Comparison of ENCODE assay signal across 26 cellular contexts in the genomic region with DNA sequence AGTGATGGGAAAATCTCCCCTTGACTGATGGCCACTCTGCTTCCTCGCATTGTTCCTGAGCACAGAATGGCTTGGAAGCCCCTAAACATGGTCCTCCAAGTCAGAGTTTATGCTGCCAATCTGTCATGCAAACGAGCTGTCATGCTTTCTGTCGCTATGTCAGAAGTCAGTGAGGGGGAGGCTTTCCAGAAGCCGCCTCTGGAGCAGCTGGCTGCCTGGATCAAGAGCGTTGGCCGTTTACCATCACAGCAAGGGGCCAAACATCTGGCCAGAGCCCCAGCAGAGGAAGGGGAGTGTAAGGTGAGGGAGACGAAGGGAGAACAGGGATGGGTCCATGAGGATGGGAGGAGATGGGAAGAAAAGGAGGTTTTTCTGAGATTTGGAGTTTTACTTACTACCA.
A peak's percentile ranks its signal among the peaks of the same experiment; 100 is the strongest.
DNase-seq lines count a peak whose midpoint lies in the region; FAIRE-seq and TF ChIP-seq lines count a peak whose summit lies in the region.
"Had no signal": no experiment of that assay in that cellular context is flagged by ENCODE, and none has a peak within 500 bp of the region (broad histone marks: within the 10 kb centered on the region; RNA-seq: fewer than 3 reads in every experiment).

No MANE protein-coding gene starts in this region.

- no peak overlapping the region for H2BK20ac ChIP-seq in H1 (ENCODE audit: low read length)

- DNase-seq in activated naive CD4-positive, alpha-beta T cell treated with anti-CD3 and anti-CD28 coated beads, Interleukin-2, amount 10 ng/mL, durations not matched to agents 7 days and 5 days: no peak
- DNase-seq in H1 (ENCODE audit: low read depth in 1 of 2, low spot score in 2 of 2) (no peak), vagina (ENCODE audit: extremely low spot score in 2 of 2) (no peak), NCI-H510A treated with DMSO at 0.1 percent for 48 hours (lab: John Stamatoyannopoulos, UW) (no peak), right atrium auricular region (ENCODE audit: low spot score) (no peak)
- no peak for DNase-seq in activated CD4-positive, alpha-beta T cell treated with anti-CD3 and anti-CD28 coated beads for 4 hours
- DNase-seq: ACHN; Caco-2; CD4-positive, alpha-beta memory T cell; DMS 273 treated with DMSO at 0.1 percent for 48 hours; DND-41; HFFc6; KG1; NCI-H1092; NCI-H1436; NCI-H187 treated with DMSO at 0.1 percent for 48 hours; NCI-H2107; NCI-H446 treated with DMSO at 0.1 percent for 48 hours; NCI-H774; OCI-M1; SJCRH30 had no signal

- no peaks in the 10 kb centered on the region for H3K27me3 ChIP-seq in H1 (replicated peaks in 1 of 4; ENCODE audit: control insufficient read depth in 3 of 4, extremely low read depth in 1 of 4, insufficient read depth in 3 of 4, low read length in 3 of 4)
- no peaks in the 10 kb centered on the region for H3K27me3 ChIP-seq in vagina
- H3K27me3 ChIP-seq in right atrium auricular region: no peaks in the 10 kb centered on the region
- H3K27me3 ChIP-seq: BLaER1, SJCRH30 had no signal

- H2AK5ac ChIP-seq in H1 (ENCODE audit: low read depth, low read length): no peak overlapping the region

- peaks cover 25% of the 10 kb centered on the region for H3K9me3 Mint-ChIP-seq in activated naive CD4-positive, alpha-beta T cell treated with anti-CD3 and anti-CD28 coated beads, Interleukin-2, amount 50 U/mL, for 24 hours
- peaks cover 4% of the 10 kb centered on the region for H3K9me3 Mint-ChIP-seq in activated naive CD4-positive, alpha-beta T cell treated with anti-CD3 and anti-CD28 coated beads, Interleukin-2, amount 10 ng/mL, durations not matched to agents 7 days and 5 days
- H3K9me3 Mint-ChIP-seq in nephron: peaks cover 41% of the 10 kb centered on the region

- H2BK12ac ChIP-seq in H1 (ENCODE audit: low read depth, low read length): no peak overlapping the region

- no peak for TF ChIP-seq CTCF in H1 (IDR thresholded peaks at IDR 0.05; ENCODE audit: control extremely low read depth in 1 of 3, insufficient read depth in 1 of 3, low read depth in 1 of 3, low read length in 3 of 3)
- TF ChIP-seq CTCF in nephron (IDR thresholded peaks at IDR 0.05; ENCODE audit: unreplicated experiment in 3 of 3): no peak
- no peak for TF ChIP-seq CTCF in vagina (IDR thresholded peaks at IDR 0.05)
- no peak for TF ChIP-seq CTCF in right atrium auricular region (IDR thresholded peaks at IDR 0.05)

- no peaks in the 10 kb centered on the region for H3K23me2 ChIP-seq in H1 (ENCODE audit: low read depth, low read length)

- POLR2A ChIA-PET in H1 (lab: Charles Lee; ENCODE audit: partially characterized antibody): no interaction called here

- H3K27ac Mint-ChIP-seq in activated naive CD4-positive, alpha-beta T cell treated with anti-CD3 and anti-CD28 coated beads, Interleukin-2, amount 50 U/mL, for 24 hours: peak overlapping the region; percentile 4
- H3K27ac Mint-ChIP-seq in activated naive CD4-positive, alpha-beta T cell treated with anti-CD3 and anti-CD28 coated beads, Interleukin-2, amount 10 ng/mL, durations not matched to agents 7 days and 5 days: no peak overlapping the region
- peak overlapping the region; percentile 31 to 77 (median 50) for H3K27ac Mint-ChIP-seq in nephron
- H3K27ac Mint-ChIP-seq: CD4-positive, alpha-beta memory T cell; HFFc6 had no signal

- H3K4ac ChIP-seq in H1 (replicated peaks; ENCODE audit: insufficient read length, low read depth, low read length): no peak overlapping the region

- no peaks in the 10 kb centered on the region for H3K79me2 ChIP-seq in H1 (ENCODE audit: control insufficient read depth in 1 of 2, insufficient read depth in 2 of 2, low read length in 2 of 2)

- H3K4me1 Mint-ChIP-seq in activated naive CD4-positive, alpha-beta T cell treated with anti-CD3 and anti-CD28 coated beads, Interleukin-2, amount 50 U/mL, for 24 hours: no peaks in the 10 kb centered on the region
- H3K4me1 Mint-ChIP-seq in activated naive CD4-positive, alpha-beta T cell treated with anti-CD3 and anti-CD28 coated beads, Interleukin-2, amount 10 ng/mL, durations not matched to agents 7 days and 5 days: no peaks in the 10 kb centered on the region
- peaks cover 22% of the 10 kb centered on the region for H3K4me1 Mint-ChIP-seq in nephron
- H3K4me1 Mint-ChIP-seq: CD4-positive, alpha-beta memory T cell had no signal

- H4K8ac ChIP-seq in H1 (ENCODE audit: extremely low read depth, insufficient read depth, low read length): no peak overlapping the region

- TF ChIP-seq RAD21 in H1 (IDR thresholded peaks at IDR 0.05 in 1 of 2, conservative IDR thresholded peaks at IDR 0.05 in 1 of 2; ENCODE audit: low read depth in 2 of 2, low read length in 2 of 2): no peak

- intact Hi-C loops in vagina (cut with DNase I): no loop called here

- H3K4me3 ChIP-seq in H1 (ENCODE audit: extremely low read depth in 1 of 4, insufficient read depth in 2 of 4, low read depth in 3 of 4, low read length in 4 of 4) (no peak overlapping the region), vagina (no peak overlapping the region), right atrium auricular region (no peak overlapping the region)
- H3K4me3 ChIP-seq: BLaER1, SJCRH30 had no signal

- 62% methylated on average over 7 of the region's 7 CpGs; no CpG with 5 or more reads in 1 of the 2 experiments for WGBS in H1 (ENCODE audit: extremely low coverage in 1 of 2, insufficient coverage in 1 of 2, insufficient read length in 1 of 2, insufficient replicate concordance in 2 of 2, low coverage in 1 of 2, low lambda C conversion rate in 2 of 2, missing lambda C conversion rate in 1 of 2), 2 experiments

- TF ChIP-seq EP300 in H1 (IDR thresholded peaks at IDR 0.05; ENCODE audit: borderline replicate concordance in 1 of 2, low read depth in 2 of 2, low read length in 2 of 2): no peak

- H3K79me1 ChIP-seq in H1 (ENCODE audit: low read depth, low read length): no peaks in the 10 kb centered on the region

- no peak overlapping the region for H3K4me3 Mint-ChIP-seq in activated naive CD4-positive, alpha-beta T cell treated with anti-CD3 and anti-CD28 coated beads, Interleukin-2, amount 50 U/mL, for 24 hours
- no peak overlapping the region for H3K4me3 Mint-ChIP-seq in activated naive CD4-positive, alpha-beta T cell treated with anti-CD3 and anti-CD28 coated beads, Interleukin-2, amount 10 ng/mL, durations not matched to agents 7 days and 5 days
- peak overlapping the region in 2 of 3 experiments; percentile 2 to 3 for H3K4me3 Mint-ChIP-seq in nephron
- H3K4me3 Mint-ChIP-seq: CD4-positive, alpha-beta memory T cell; HFFc6 had no signal

- H3K4me2 ChIP-seq in H1 (ENCODE audit: insufficient read depth in 1 of 2, low read depth in 2 of 2, low read length in 2 of 2): no peak overlapping the region; a peak in 1 of 4 replicates
- H3K4me2 ChIP-seq: BLaER1 had no signal

- H2AFZ ChIP-seq in H1 (ENCODE audit: low read length): no peak overlapping the region

- no peak overlapping the region for H3K56ac ChIP-seq in H1 (replicated peaks; ENCODE audit: insufficient read length, low read depth, low read length)

- no peak for TF ChIP-seq POLR2A in H1 (IDR thresholded peaks at IDR 0.05; ENCODE audit: control extremely low read depth in 1 of 2, low read depth in 2 of 2, low read length in 2 of 2)
- no peak for TF ChIP-seq POLR2A in vagina (IDR thresholded peaks at IDR 0.05)

- no peaks in the 10 kb centered on the region for H3K36me3 ChIP-seq in H1 (ENCODE audit: control insufficient read depth in 2 of 4, insufficient read depth in 4 of 4, low read length in 3 of 4)
- no peaks in the 10 kb centered on the region for H3K36me3 ChIP-seq in vagina
- no peaks in the 10 kb centered on the region for H3K36me3 ChIP-seq in right atrium auricular region
- H3K36me3 ChIP-seq: BLaER1, SJCRH30 had no signal

- H3K23ac ChIP-seq in H1 (ENCODE audit: insufficient read length): no peak overlapping the region

- peaks cover 0 to 4% (median 1%) of the 10 kb centered on the region in 4 experiments; a peak in 1 of 7 replicates for H3K4me1 ChIP-seq in H1 (replicated peaks in 1 of 4; ENCODE audit: control insufficient read depth in 3 of 4, insufficient read depth in 4 of 4, low read length in 3 of 4)
- no peaks in the 10 kb centered on the region for H3K4me1 ChIP-seq in vagina
- no peaks in the 10 kb centered on the region for H3K4me1 ChIP-seq in right atrium auricular region
- H3K4me1 ChIP-seq: BLaER1, Caco-2, SJCRH30 had no signal

- CTCF ChIA-PET in activated naive CD4-positive, alpha-beta T cell treated with anti-CD3 and anti-CD28 coated beads, Interleukin-2, amount 10 ng/mL, durations not matched to agents 7 days and 5 days (lab: Charles Lee): no interaction called here
- CTCF ChIA-PET in H1 (lab: Charles Lee; ENCODE audit: partially characterized antibody): interaction anchor here (0.6 kb wide), 1 partner anchor 13 kb away, joined by 3 read pairs; no protein-coding TSS in a partner anchor

- H3K27ac ChIP-seq in H1 (ENCODE audit: low read depth, low read length) (no peak overlapping the region), vagina (peak overlapping the region; percentile 12), right atrium auricular region (no peak overlapping the region)
- H3K27ac ChIP-seq: BLaER1, SJCRH30 had no signal

- H3K14ac ChIP-seq in H1 (ENCODE audit: insufficient read length): no peak overlapping the region

- no peak overlapping the region for H3K9ac ChIP-seq in H1 (replicated peaks in 1 of 4; ENCODE audit: extremely low read depth in 1 of 4, low read depth in 3 of 4, low read length in 3 of 4)
- H3K9ac ChIP-seq: BLaER1 had no signal

- H2BK120ac ChIP-seq in H1 (replicated peaks; ENCODE audit: low read depth, low read length): no peak overlapping the region

- no peaks in the 10 kb centered on the region for H4K20me1 ChIP-seq in H1 (replicated peaks in 1 of 2; ENCODE audit: control insufficient read depth in 1 of 2, insufficient read depth in 2 of 2, low read length in 2 of 2)
- H4K20me1 ChIP-seq: BLaER1 had no signal

- no peak overlapping the region for H4K91ac ChIP-seq in H1 (replicated peaks; ENCODE audit: insufficient read length, low read length)

- H3K27me3 Mint-ChIP-seq in activated naive CD4-positive, alpha-beta T cell treated with anti-CD3 and anti-CD28 coated beads, Interleukin-2, amount 50 U/mL, for 24 hours: peaks cover 4% of the 10 kb centered on the region
- no peaks in the 10 kb centered on the region for H3K27me3 Mint-ChIP-seq in activated naive CD4-positive, alpha-beta T cell treated with anti-CD3 and anti-CD28 coated beads, Interleukin-2, amount 10 ng/mL, durations not matched to agents 7 days and 5 days
- no peaks in the 10 kb centered on the region for H3K27me3 Mint-ChIP-seq in nephron (ENCODE audit: low read depth)
- H3K27me3 Mint-ChIP-seq: CD4-positive, alpha-beta memory T cell had no signal

- peaks cover 2 to 7% of the 10 kb centered on the region in 2 experiments; a peak in 1 of 4 replicates for H3K9me3 ChIP-seq in H1 (ENCODE audit: insufficient read depth in 2 of 2, low read depth in 1 of 2, low read length in 1 of 2)
- H3K9me3 ChIP-seq in vagina: peaks cover 5% of the 10 kb centered on the region
- peaks cover 0 to 30% of the 10 kb centered on the region in 2 donors for H3K9me3 ChIP-seq in right atrium auricular region
- H3K9me3 ChIP-seq: BLaER1, Caco-2 had no signal

- FAIRE-seq in H1 (lab: Jason Lieb, UNC): no peak
- FAIRE-seq: GM12891, RCC 7860 had no signal

- no peak overlapping the region for H4K5ac ChIP-seq in H1 (ENCODE audit: insufficient read length, low read depth, low read length)

- H2BK5ac ChIP-seq in H1 (ENCODE audit: low read depth, low read length): no peak overlapping the region

- H3K36me3 Mint-ChIP-seq in activated naive CD4-positive, alpha-beta T cell treated with anti-CD3 and anti-CD28 coated beads, Interleukin-2, amount 50 U/mL, for 24 hours: peaks cover 7% of the 10 kb centered on the region
- no peaks in the 10 kb centered on the region for H3K36me3 Mint-ChIP-seq in activated naive CD4-positive, alpha-beta T cell treated with anti-CD3 and anti-CD28 coated beads, Interleukin-2, amount 10 ng/mL, durations not matched to agents 7 days and 5 days
- peaks cover 15% of the 10 kb centered on the region for H3K36me3 Mint-ChIP-seq in nephron (ENCODE audit: low read depth)
- H3K36me3 Mint-ChIP-seq: CD4-positive, alpha-beta memory T cell had no signal

- no peak overlapping the region for H3K18ac ChIP-seq in H1 (ENCODE audit: extremely low read depth, low read length)

- no peak overlapping the region for H2BK15ac ChIP-seq in H1 (ENCODE audit: low read length)

Comparison
In these comparisons a context has a peak if more than half of its experiments do, and no peak if none do; other contexts are left out.
1. H3K4me3 Mint-ChIP-seq: peak in nephron (2 of 3); none in activated naive CD4-positive, alpha-beta T cell treated with anti-CD3 and anti-CD28 coated beads, Interleukin-2, amount 50 U/mL, for 24 hours (single experiment) and activated naive CD4-positive, alpha-beta T cell treated with anti-CD3 and anti-CD28 coated beads, Interleukin-2, amount 10 ng/mL, durations not matched to agents 7 days and 5 days (single experiment).